9 cellular contexts compared by ENCODE assay signal in genomic region chr1:12454406-12455391, GRCh38.
DNase-seq lines count a peak whose midpoint lies in the region; ATAC-seq, FAIRE-seq and TF ChIP-seq lines count a peak whose summit lies in the region.
"Had no signal": no experiment of that assay in that cellular context is flagged by ENCODE, and none has a peak within 500 bp of the region (broad histone marks: within the 10 kb centered on the region; RNA-seq: fewer than 3 reads in every experiment).

No MANE protein-coding gene starts in this region.

- intact Hi-C loops in activated CD4-positive, alpha-beta T cell treated with anti-CD3 and anti-CD28 coated beads for 36 hours (cut with DNase I, micrococcal nuclease): no loop called here
- intact Hi-C loops in activated CD8-positive, alpha-beta T cell treated with anti-CD3 and anti-CD28 coated beads for 36 hours (cut with micrococcal nuclease): no loop called here
- intact Hi-C loops in tibial artery (cut with DNase I; ENCODE audit: low total_unique reads): loop anchor here (10.0 kb wide), 1 partner anchor 160 kb away; the partner anchor contains the start of gene DHRS3

- H3K36me3 Mint-ChIP-seq in activated CD4-positive, alpha-beta T cell treated with anti-CD3 and anti-CD28 coated beads for 36 hours (ENCODE audit: low read depth): peaks cover 44% of the 10 kb centered on the region
- H3K36me3 Mint-ChIP-seq in activated CD8-positive, alpha-beta T cell treated with anti-CD3 and anti-CD28 coated beads for 36 hours (ENCODE audit: low read depth): peaks cover 66% of the 10 kb centered on the region

- peaks cover 69% of the 10 kb centered on the region for H3K4me1 Mint-ChIP-seq in activated CD4-positive, alpha-beta T cell treated with anti-CD3 and anti-CD28 coated beads for 36 hours
- H3K4me1 Mint-ChIP-seq in activated CD8-positive, alpha-beta T cell treated with anti-CD3 and anti-CD28 coated beads for 36 hours (ENCODE audit: low read depth): peaks cover 87% of the 10 kb centered on the region

- peak overlapping the region; percentile 78 to 86 for H3K27ac ChIP-seq in tibial artery
- H3K27ac ChIP-seq: HL-60 had no signal

- ATAC-seq in activated CD4-positive, alpha-beta T cell treated with anti-CD3 and anti-CD28 coated beads for 36 hours: no peak
- no peak for ATAC-seq in activated CD8-positive, alpha-beta T cell treated with anti-CD3 and anti-CD28 coated beads for 36 hours
- ATAC-seq in HG03565 (IDR thresholded peaks at IDR 0.05; ENCODE audit: unreplicated experiment) (no peak), HG03135 (IDR thresholded peaks at IDR 0.05; ENCODE audit: unreplicated experiment) (no peak)

- CTCF ChIA-PET in activated CD4-positive, alpha-beta T cell treated with anti-CD3 and anti-CD28 coated beads for 36 hours (lab: Charles Lee): interaction anchor here (1.4 kb wide), 1 partner anchor 9 kb away, joined by 5 read pairs; no protein-coding TSS in a partner anchor
- CTCF ChIA-PET in activated CD8-positive, alpha-beta T cell treated with anti-CD3 and anti-CD28 coated beads for 36 hours (lab: Charles Lee): interaction anchor here (1.1 kb wide), 1 partner anchor 162 kb away, joined by 3 read pairs; no protein-coding TSS in a partner anchor

- peaks cover 0 to 4% (median 0%) of the 10 kb centered on the region in 3 donors for H3K36me3 ChIP-seq in tibial artery

- H3K4me3 ChIP-seq in tibial artery: no peak overlapping the region

- DNase-seq in activated CD4-positive, alpha-beta T cell treated with anti-CD3 and anti-CD28 coated beads for 36 hours: no peak
- no peak for DNase-seq in activated CD4-positive, alpha-beta T cell treated with anti-CD3 and anti-CD28 coated beads, Interleukin-2, amount 50 U/mL, for 4 hours
- no peak for DNase-seq in activated CD8-positive, alpha-beta T cell treated with anti-CD3 and anti-CD28 coated beads for 36 hours
- DNase-seq in left kidney (ENCODE audit: low read depth, low spot score) (peak; percentile 80), tibial artery (peak; percentile 85 to 90), HTR-8/SVneo (ENCODE audit: insufficient read length, low spot score) (no peak)

- peaks cover 14 to 96% (median 82%) of the 10 kb centered on the region in 4 donors for H3K4me1 ChIP-seq in tibial artery

- peaks cover 4% of the 10 kb centered on the region for H3K27me3 Mint-ChIP-seq in activated CD4-positive, alpha-beta T cell treated with anti-CD3 and anti-CD28 coated beads for 36 hours
- no peaks in the 10 kb centered on the region for H3K27me3 Mint-ChIP-seq in activated CD8-positive, alpha-beta T cell treated with anti-CD3 and anti-CD28 coated beads for 36 hours

- no peak for TF ChIP-seq CTCF in activated CD8-positive, alpha-beta T cell treated with anti-CD3 and anti-CD28 coated beads for 36 hours (IDR thresholded peaks at IDR 0.05)
- peak in 1 of 2 experiments; percentile 14 for TF ChIP-seq CTCF in tibial artery (IDR thresholded peaks at IDR 0.05)

- no peaks in the 10 kb centered on the region for H3K27me3 ChIP-seq in tibial artery

- POLR2A ChIA-PET in activated CD4-positive, alpha-beta T cell treated with anti-CD3 and anti-CD28 coated beads for 36 hours (lab: Charles Lee): no interaction called here
- POLR2A ChIA-PET in activated CD8-positive, alpha-beta T cell treated with anti-CD3 and anti-CD28 coated beads for 36 hours (lab: Charles Lee): interaction anchor here (0.6 to 10.0 kb wide), 10 partner anchors 9 to 547 kb away, joined by 3 to 141 read pairs (median 4); no protein-coding TSS in a partner anchor

- no peak for FAIRE-seq in HTR-8/SVneo (lab: Jason Lieb, UNC)

- H3K9me3 ChIP-seq in tibial artery: no peaks in the 10 kb centered on the region

- H3K9me3 Mint-ChIP-seq in activated CD4-positive, alpha-beta T cell treated with anti-CD3 and anti-CD28 coated beads for 36 hours (ENCODE audit: low read depth): no peaks in the 10 kb centered on the region
- no peaks in the 10 kb centered on the region for H3K9me3 Mint-ChIP-seq in activated CD8-positive, alpha-beta T cell treated with anti-CD3 and anti-CD28 coated beads for 36 hours

- H3K4me3 Mint-ChIP-seq in activated CD4-positive, alpha-beta T cell treated with anti-CD3 and anti-CD28 coated beads for 36 hours: no peak overlapping the region
- peak overlapping the region; percentile 10 for H3K4me3 Mint-ChIP-seq in activated CD8-positive, alpha-beta T cell treated with anti-CD3 and anti-CD28 coated beads for 36 hours

- peak overlapping the region; percentile 24 for H3K27ac Mint-ChIP-seq in activated CD4-positive, alpha-beta T cell treated with anti-CD3 and anti-CD28 coated beads for 36 hours
- peak overlapping the region; percentile 94 for H3K27ac Mint-ChIP-seq in activated CD8-positive, alpha-beta T cell treated with anti-CD3 and anti-CD28 coated beads for 36 hours

Comparison
In these comparisons a context has a peak if more than half of its experiments do, and no peak if none do; other contexts are left out.
1. DNase-seq: peak in left kidney (single experiment) and tibial artery (2 of 2); none in activated CD4-positive, alpha-beta T cell treated with anti-CD3 and anti-CD28 coated beads for 36 hours (single experiment), activated CD4-positive, alpha-beta T cell treated with anti-CD3 and anti-CD28 coated beads, Interleukin-2, amount 50 U/mL, for 4 hours (0 of 2), activated CD8-positive, alpha-beta T cell treated with anti-CD3 and anti-CD28 coated beads for 36 hours (single experiment) and HTR-8/SVneo (single experiment).